ENCODE assay signal across 9 cellular contexts in the genomic region with DNA sequence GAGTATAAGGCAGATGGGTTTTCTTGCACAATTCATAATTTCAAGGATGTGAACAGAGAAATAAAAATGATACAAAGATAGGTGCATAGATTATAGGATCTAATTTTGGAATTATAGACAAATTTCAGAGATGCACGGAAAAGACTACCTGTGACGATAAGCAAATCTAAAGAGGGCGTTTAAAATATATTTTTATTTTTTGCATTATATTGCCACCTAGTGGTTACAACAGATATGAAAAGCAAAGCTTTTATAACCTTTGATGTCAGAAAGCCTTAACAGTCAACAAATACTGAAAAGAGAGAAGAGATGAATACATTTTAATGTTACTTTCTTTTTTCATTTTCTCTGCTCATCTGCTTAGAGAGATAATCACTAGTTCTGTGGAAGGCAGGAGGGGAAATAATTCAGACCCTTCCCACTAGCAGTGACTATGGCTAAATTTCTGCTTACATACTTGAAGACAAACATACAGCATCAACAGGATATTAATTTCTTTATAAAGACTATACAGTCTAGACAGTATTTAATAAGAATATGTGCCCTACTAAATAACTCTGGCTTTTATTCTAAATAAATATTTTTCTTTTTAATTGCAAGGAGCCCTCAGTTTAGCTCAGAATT. TPM values are rescaled to one million over a fixed set of nuclear protein-coding genes. Genes with fewer than 3 reads are reported as not detected.
DNase-seq lines count a peak whose midpoint lies in the region; ATAC-seq, FAIRE-seq and TF ChIP-seq lines count a peak whose summit lies in the region.
"Had no signal": no experiment of that assay in that cellular context is flagged by ENCODE, and none has a peak within 500 bp of the region (broad histone marks: within the 10 kb centered on the region; RNA-seq: fewer than 3 reads in every experiment).

No MANE protein-coding gene starts in this region.

- H3K27ac Mint-ChIP-seq in CD14-positive monocyte, result no peak overlapping the region
- H3K27ac Mint-ChIP-seq: memory B cell had no signal

- intact Hi-C loops in CD14-positive monocyte (cut with micrococcal nuclease), result no loop called here
- intact Hi-C loops in prostate gland (cut with DNase I), result no loop called here

- no peaks in the 10 kb centered on the region for H3K79me2 ChIP-seq in OCI-LY1 (ENCODE audit: insufficient read depth, low read length)

- no peak for TF ChIP-seq POLR2A in prostate gland (IDR thresholded peaks at IDR 0.05)

- H3K36me3 Mint-ChIP-seq in CD14-positive monocyte, result no peaks in the 10 kb centered on the region
- no peaks in the 10 kb centered on the region for H3K36me3 Mint-ChIP-seq in activated T-cell treated with anti-CD3 and anti-CD28 coated beads, Interleukin-2, amount 50 U/mL, for 4 hours (ENCODE audit: insufficient read depth)
- H3K36me3 Mint-ChIP-seq: memory B cell had no signal

- DNase-seq in CD14-positive monocyte (ENCODE audit: low spot score), result no peak
- no peak for DNase-seq in GM19239 (ENCODE audit: insufficient read length, low spot score)
- peak; percentile 34 for DNase-seq in HS-5 (ENCODE audit: low read depth)
- DNase-seq in epithelial cell of esophagus (ENCODE audit: low read depth), result peak; percentile 37
- no peak for DNase-seq in prostate gland (ENCODE audit: low spot score)
- no peak for DNase-seq in activated T-cell treated with anti-CD3 and anti-CD28 coated beads, Interleukin-2, amount 50 U/mL, for 4 hours

- no peaks in the 10 kb centered on the region for H3F3A ChIP-seq in OCI-LY1 (ENCODE audit: insufficient read depth, low read length)

- H3K27me3 ChIP-seq in OCI-LY1 (ENCODE audit: insufficient read depth, low read length), result no peaks in the 10 kb centered on the region
- no peaks in the 10 kb centered on the region for H3K27me3 ChIP-seq in prostate gland (replicated peaks; ENCODE audit: insufficient read depth)

- H3K36me3 ChIP-seq in OCI-LY1 (ENCODE audit: insufficient read depth, low read length), result no peaks in the 10 kb centered on the region
- no peaks in the 10 kb centered on the region for H3K36me3 ChIP-seq in prostate gland

- H3K9me3 ChIP-seq in OCI-LY1 (ENCODE audit: low read length) (no peaks in the 10 kb centered on the region), prostate gland (no peaks in the 10 kb centered on the region)

- peak; percentile 71 for FAIRE-seq in GM19239 (lab: Jason Lieb, UNC)

- no peak overlapping the region for H3K27ac ChIP-seq in OCI-LY1 (ENCODE audit: low read depth, low read length, poor library complexity, severe bottlenecking)
- no peak overlapping the region for H3K27ac ChIP-seq in prostate gland

- H3K4me1 ChIP-seq in OCI-LY1 (ENCODE audit: insufficient read depth, low read length, severe bottlenecking), result no peaks in the 10 kb centered on the region
- no peaks in the 10 kb centered on the region for H3K4me1 ChIP-seq in prostate gland (replicated peaks)

- H3K4me3 ChIP-seq in OCI-LY1 (ENCODE audit: low read depth, low read length, poor library complexity, severe bottlenecking) (no peak overlapping the region), epithelial cell of esophagus (ENCODE audit: low read length) (no peak overlapping the region), prostate gland (no peak overlapping the region)

- H3K9me3 Mint-ChIP-seq in CD14-positive monocyte, result peaks cover 0 to 2% (median 0%) of the 10 kb centered on the region in 7 donors
- no peaks in the 10 kb centered on the region for H3K9me3 Mint-ChIP-seq in activated T-cell treated with anti-CD3 and anti-CD28 coated beads, Interleukin-2, amount 50 U/mL, for 4 hours
- H3K9me3 Mint-ChIP-seq: memory B cell had no signal

- H3K4me2 ChIP-seq in OCI-LY1 (ENCODE audit: low read length), result no peak overlapping the region

- TF ChIP-seq CTCF in CD14-positive monocyte (IDR thresholded peaks at IDR 0.05) (peak; percentile 84), OCI-LY1 (IDR thresholded peaks at IDR 0.05; ENCODE audit: low read length) (peak; percentile 48), epithelial cell of esophagus (IDR thresholded peaks at IDR 0.05; ENCODE audit: insufficient read depth, low read depth, low read length, missing control alignments) (peak; percentile 42), prostate gland (IDR thresholded peaks at IDR 0.05) (peak; percentile 38 to 74 (median 63))

- WGBS in prostate gland, result 2% methylated on average over 3 of the region's 3 CpGs

- H3K27me3 Mint-ChIP-seq in CD14-positive monocyte (ENCODE audit: low read depth in 3 of 3), result peaks cover 0 to 3% (median under 1%) of the 10 kb centered on the region in 3 donors
- H3K27me3 Mint-ChIP-seq in activated T-cell treated with anti-CD3 and anti-CD28 coated beads, Interleukin-2, amount 50 U/mL, for 4 hours (ENCODE audit: low read depth), result peaks cover 1% of the 10 kb centered on the region
- H3K27me3 Mint-ChIP-seq: memory B cell had no signal

- H4K20me1 ChIP-seq in OCI-LY1 (ENCODE audit: insufficient read depth, low read length), result no peaks in the 10 kb centered on the region

- no peak overlapping the region for H3K4me3 Mint-ChIP-seq in CD14-positive monocyte
- no peak overlapping the region for H3K4me3 Mint-ChIP-seq in activated T-cell treated with anti-CD3 and anti-CD28 coated beads, Interleukin-2, amount 50 U/mL, for 4 hours
- H3K4me3 Mint-ChIP-seq: memory B cell had no signal

- no peak overlapping the region for H2AFZ ChIP-seq in OCI-LY1 (ENCODE audit: low read length)

- no peaks in the 10 kb centered on the region for H3K9me2 ChIP-seq in OCI-LY1 (ENCODE audit: low read depth, low read length)

- ATAC-seq in activated T-cell treated with anti-CD3 and anti-CD28 coated beads, Interleukin-2, amount 50 U/mL, for 4 hours, result no peak
- ATAC-seq in HG03097 (IDR thresholded peaks at IDR 0.05; ENCODE audit: low FRiP score, unreplicated experiment), result no peak

- no peak overlapping the region for H3K9ac ChIP-seq in OCI-LY1 (ENCODE audit: low read length)

- no peaks in the 10 kb centered on the region for H3K4me1 Mint-ChIP-seq in CD14-positive monocyte
- no peaks in the 10 kb centered on the region for H3K4me1 Mint-ChIP-seq in activated T-cell treated with anti-CD3 and anti-CD28 coated beads, Interleukin-2, amount 50 U/mL, for 4 hours (ENCODE audit: low read depth)
- H3K4me1 Mint-ChIP-seq: memory B cell had no signal

RNA-seq across cellular contexts. Expression of gene NTS, which starts 46.3 kb away (rescaled TPM):
- not detected for polyA plus RNA-seq in CD14-positive monocyte
- under 1 TPM in 1 of 2 donors, not detected in 1; 0.96 TPM for total RNA-seq in prostate gland
- not detected for total RNA-seq in activated T-cell treated with anti-CD3 and anti-CD28 coated beads, Interleukin-2, amount 50 U/mL, for 4 hours

Comparison
In these comparisons a context has a peak if more than half of its experiments do, and no peak if none do; other contexts are left out.
1. DNase-seq: peak in HS-5 (single experiment) and epithelial cell of esophagus (single experiment); none in CD14-positive monocyte (single experiment), GM19239 (single experiment), prostate gland (single experiment) and activated T-cell treated with anti-CD3 and anti-CD28 coated beads, Interleukin-2, amount 50 U/mL, for 4 hours (single experiment).
2. Peak in every context shown above with its lines, with median percentiles within 50 percentile points of each other: CTCF ChIP-seq.